Comparison of ENCODE assay signal across 8 cellular contexts in genomic region chr1:16082283-16083038, GRCh38. TPM values are rescaled to one million over a fixed set of nuclear protein-coding genes. Genes with fewer than 3 reads are reported as not detected.
A peak's percentile ranks its signal among the peaks of the same experiment; 100 is the strongest.
DNase-seq lines count a peak whose midpoint lies in the region; ATAC-seq, FAIRE-seq and TF ChIP-seq lines count a peak whose summit lies in the region.

No MANE protein-coding gene starts in this region.

- RAD21 ChIA-PET in GM12878 (lab: Charles Lee; ENCODE audit: unreplicated experiment) = interaction anchor here (0.6 to 9.7 kb wide), 16 partner anchors 11 to 281 kb away, joined by 3 to 223 read pairs (median 3); partner anchors contain the start of gene CPLANE2

- 37% methylated on average over 9 of the region's 9 CpGs for WGBS in GM12878 (ENCODE audit: insufficient coverage, insufficient replicate concordance, low lambda C conversion rate, missing lambda C conversion rate)

- peak; percentile 96 for FAIRE-seq in GM12878 (lab: Jason Lieb, UNC)

- no peaks in the 10 kb centered on the region for H3K9me3 ChIP-seq in DOHH2 (ENCODE audit: control insufficient read depth, insufficient read depth, low read length)
- no peaks in the 10 kb centered on the region for H3K9me3 ChIP-seq in GM12878 (replicated peaks; ENCODE audit: control insufficient read depth, insufficient read depth, low read length)

- no peaks in the 10 kb centered on the region for H3F3A ChIP-seq in DOHH2 (ENCODE audit: control insufficient read depth, insufficient read depth)

- CTCF ChIA-PET in GM12878 (lab: Yijun Ruan, JAX) = interaction anchor here (0.6 to 10.0 kb wide), 32 partner anchors 9 to 534 kb away, joined by 3 to 375 read pairs (median 4); partner anchors contain the start of genes EPHA2 and FAM131C

- TF ChIP-seq EP300 in Ishikawa (IDR thresholded peaks at IDR 0.05; ENCODE audit: borderline replicate concordance) (no peak), GM12878 (IDR thresholded peaks at IDR 0.05; ENCODE audit: borderline replicate concordance in 1 of 2, control insufficient read depth in 1 of 2, low read depth in 2 of 2, low read length in 2 of 2) (no peak)

- H4K20me1 ChIP-seq in DOHH2 (ENCODE audit: control insufficient read depth, insufficient read depth, low read depth, low read length) (no peaks in the 10 kb centered on the region), GM12878 (ENCODE audit: control insufficient read depth, insufficient read depth) (no peaks in the 10 kb centered on the region)

- peak; percentile 94 for TF ChIP-seq RAD21 in Ishikawa (IDR thresholded peaks at IDR 0.05; ENCODE audit: low read depth)
- TF ChIP-seq RAD21 in GM12878 (IDR thresholded peaks at IDR 0.05; ENCODE audit: insufficient read depth, low read depth, low read length) = peak; percentile 83

- POLR2A ChIA-PET in GM12878 (lab: Charles Lee) = interaction anchor here (0.8 kb wide), 2 partner anchors 279 to 283 kb away, joined by 3 to 4 read pairs; no protein-coding TSS in a partner anchor

- H3K4me1 ChIP-seq in DOHH2 (ENCODE audit: control insufficient read depth, low read length) (peaks cover 6% of the 10 kb centered on the region), GM12878 (ENCODE audit: control insufficient read depth, insufficient read depth, low read length) (peaks cover 8% of the 10 kb centered on the region)

- TF ChIP-seq CTCF in DOHH2 (IDR thresholded peaks at IDR 0.05; ENCODE audit: low read depth, low read length, poor library complexity, severe bottlenecking) = peak; percentile 79
- TF ChIP-seq CTCF in GM12878 (IDR thresholded peaks at IDR 0.05 in 2 of 3, conservative IDR thresholded peaks at IDR 0.05 in 1 of 3; ENCODE audit: control insufficient read depth in 2 of 3, extremely low read depth in 1 of 3, insufficient read depth in 1 of 3, low read depth in 3 of 3, low read length in 3 of 3) = peak; percentile 79 to 90 (median 88)

- H3K4me3 ChIP-seq in DOHH2 (ENCODE audit: low read length) = no peak overlapping the region
- H3K4me3 ChIP-seq in GM12878 = no peak overlapping the region

- H3K9ac ChIP-seq in GM12878 (ENCODE audit: control insufficient read depth, insufficient read depth, low read length) = no peak overlapping the region

- no peaks in the 10 kb centered on the region for H3K9me2 ChIP-seq in DOHH2 (replicated peaks; ENCODE audit: control insufficient read depth, low read length)

- SMC1A ChIA-PET in GM12878 (lab: Charles Lee; ENCODE audit: uncharacterized antibody, unreplicated experiment) = interaction anchor here (0.8 to 5.1 kb wide), 5 partner anchors 99 to 282 kb away, joined by 3 to 49 read pairs (median 5); no protein-coding TSS in a partner anchor

- H3K36me3 ChIP-seq in DOHH2 (ENCODE audit: control insufficient read depth, low read length) (no peaks in the 10 kb centered on the region), GM12878 (ENCODE audit: control insufficient read depth in 2 of 2, insufficient read depth in 2 of 2, low read length in 1 of 2) (no peaks in the 10 kb centered on the region)

- no peak overlapping the region for H3K4me2 ChIP-seq in DOHH2 (ENCODE audit: low read length)
- no peak overlapping the region for H3K4me2 ChIP-seq in GM12878 (ENCODE audit: control insufficient read depth, insufficient read depth)

- intact Hi-C loops in GM12878 (cut with micrococcal nuclease; ENCODE audit: unreplicated experiment) = loop anchor here (1.0 kb wide), 1 partner anchor 162 kb away; no protein-coding TSS in a partner anchor

- ATAC-seq in GM12878 (peak; percentile 71), HG03457 (IDR thresholded peaks at IDR 0.05; ENCODE audit: unreplicated experiment) (no peak), HG02840 (IDR thresholded peaks at IDR 0.05; ENCODE audit: low FRiP score, unreplicated experiment) (no peak)

- peak; percentile 55 for DNase-seq in T-helper 9 cell
- DNase-seq in GM12878 (ENCODE audit: low read depth, low spot score) = no peak
- DNase-seq in iPS-NIHi11 (ENCODE audit: low spot score) = peak; percentile 84
- DNase-seq in stimulated activated CD4-positive, alpha-beta T cell treated with anti-CD3 and anti-CD28 coated beads, Interleukin-2, amount 100 ng/mL, for 24 hours = peak; percentile 73 to 80

- peaks cover under 1% of the 10 kb centered on the region; the same call in 1 of the 2 replicates for H3K27me3 ChIP-seq in DOHH2 (ENCODE audit: control insufficient read depth, low read length)
- H3K27me3 ChIP-seq in GM12878 (replicated peaks in 1 of 2; ENCODE audit: control insufficient read depth in 2 of 2, insufficient read depth in 2 of 2, low read length in 1 of 2) = no peaks in the 10 kb centered on the region

- H3K27ac ChIP-seq in DOHH2 (ENCODE audit: low read depth, low read length) (no peak overlapping the region), GM12878 (ENCODE audit: control insufficient read depth, insufficient read depth) (no peak overlapping the region)

- no peak overlapping the region for H2AFZ ChIP-seq in GM12878 (ENCODE audit: control insufficient read depth, low read depth, low read length)

- H3K79me2 ChIP-seq in DOHH2 (ENCODE audit: control insufficient read depth, low read length) (no peaks in the 10 kb centered on the region), GM12878 (ENCODE audit: control insufficient read depth, insufficient read depth, low read length) (no peaks in the 10 kb centered on the region)

- BruUV-seq in GM12878 (replicated peaks; lab: Mats Ljungman, UMichigan) = no TSS peak

- in situ Hi-C loops in GM12878 (cut with MboI) = loop anchor here (5.0 kb wide), 1 partner anchor 100 kb away; no protein-coding TSS in a partner anchor

- no peak for TF ChIP-seq POLR2A in GM12878 (IDR thresholded peaks at IDR 0.05; ENCODE audit: low read depth, low read length)

TF ChIP-seq in Ishikawa, 13 proteins besides CTCF, POLR2A, EP300 and RAD21 (continues in another document):
- TF ChIP-seq NFIC (IDR thresholded peaks at IDR 0.05) (no peak), TCF12 (IDR thresholded peaks at IDR 0.05; ENCODE audit: low read depth) (no peak), MAX (IDR thresholded peaks at IDR 0.05) (no peak), ZBTB7A (IDR thresholded peaks at IDR 0.05; ENCODE audit: low read depth) (no peak)

RNA-seq across cellular contexts. Expression of gene FAM131C, which starts 9.0 kb away (rescaled TPM):
- total RNA-seq in GM12878 (2013; cell fraction: nucleolus; rRNA removed) = not detected in 2 replicates
- total RNA-seq in GM12878 (2014; rRNA removed) (not detected in 2 replicates), GM12878 (2014; rRNA removed; fragmentation: Illumina TruSeq; extraction: Trizol) (not detected in 2 replicates), GM12878 (2021) (not detected in 2 replicates)
- not detected for polyA plus RNA-seq in GM12878 (2011; ENCODE audit: low read depth)
- polyA plus RNA-seq in GM12878 (2011; rRNA removed) (not detected in 2 replicates), GM12878 (2014; fragmentation: Illumina TruSeq; extraction: Trizol) (0.03 TPM in 1 of 2 replicates, not detected in the other), GM12878 (2014; fragmentation: Nextera tagmentation; extraction: Ambion mirVana) (not detected), GM12878 (2014; rRNA removed) (not detected in 2 replicates), GM12878 (2016; fragmentation: Nextera tagmentation; extraction: Ambion mirVana) (not detected)
- polyA plus RNA-seq in GM12878 (2011; cell fraction: cytosol; rRNA removed) = not detected in 2 replicates
- polyA plus RNA-seq in GM12878 (2011; cell fraction: nucleus; rRNA removed) = not detected in 2 replicates
- 0.08 TPM in 1 of 2 replicates, not detected in the other for polyA plus RNA-seq in GM12878 (2012)
- not detected in 2 replicates for polyA minus RNA-seq in GM12878 (2011; rRNA and poly(A)+ RNA removed)
- polyA minus RNA-seq in GM12878 (2011; cell fraction: cytosol; rRNA and poly(A)+ RNA removed) = not detected in 2 replicates
- not detected in 2 replicates for polyA minus RNA-seq in GM12878 (2011; cell fraction: nucleus; rRNA and poly(A)+ RNA removed)

RNA-seq across cellular contexts. Expression of gene CLCNKB, which starts 38.9 kb away (rescaled TPM):
- not detected in 2 replicates for total RNA-seq in GM12878 (2013; cell fraction: nucleolus; rRNA removed)
- total RNA-seq in GM12878 (2014; rRNA removed) (not detected in 2 replicates), GM12878 (2014; rRNA removed; fragmentation: Illumina TruSeq; extraction: Trizol) (not detected in 2 replicates), GM12878 (2021) (not detected in 2 replicates)
- not detected for polyA plus RNA-seq in GM12878 (2011; ENCODE audit: low read depth)
- polyA plus RNA-seq in GM12878 (2011; rRNA removed) (not detected in 2 replicates), GM12878 (2014; fragmentation: Illumina TruSeq; extraction: Trizol) (not detected in 2 replicates), GM12878 (2014; fragmentation: Nextera tagmentation; extraction: Ambion mirVana) (under 1 TPM in 1 of 2 experiments, not detected in 1; 0.05 TPM), GM12878 (2014; rRNA removed) (not detected in 2 replicates), GM12878 (2016; fragmentation: Nextera tagmentation; extraction: Ambion mirVana) (not detected)
- not detected in 2 replicates for polyA plus RNA-seq in GM12878 (2011; cell fraction: cytosol; rRNA removed)
- polyA plus RNA-seq in GM12878 (2011; cell fraction: nucleus; rRNA removed) = not detected in 2 replicates
- not detected in 2 replicates for polyA plus RNA-seq in GM12878 (2012)
- polyA minus RNA-seq in GM12878 (2011; rRNA and poly(A)+ RNA removed) = not detected in 2 replicates
- polyA minus RNA-seq in GM12878 (2011; cell fraction: cytosol; rRNA and poly(A)+ RNA removed) = not detected in 2 replicates
- not detected in 2 replicates for polyA minus RNA-seq in GM12878 (2011; cell fraction: nucleus; rRNA and poly(A)+ RNA removed)
